In genomic region chr1:154154053-154154452, GRCh38 we compare ENCODE assay signal across 12 cellular contexts. TPM values are rescaled to one million over a fixed set of nuclear protein-coding genes. Genes with fewer than 3 reads are reported as not detected.
DNase-seq lines count a peak whose midpoint lies in the region; ATAC-seq and TF ChIP-seq lines count a peak whose summit lies in the region.
"Had no signal": no experiment of that assay in that cellular context is flagged by ENCODE, and none has a peak within 500 bp of the region (broad histone marks: within the 10 kb centered on the region; RNA-seq: fewer than 3 reads in every experiment).

No MANE protein-coding gene starts in this region.

- CTCF ChIA-PET in CD4-positive, alpha-beta T cell (lab: Charles Lee) = no interaction called here
- CTCF ChIA-PET in WTC11 (lab: Charles Lee) = interaction anchor here (1.0 kb wide), 1 partner anchor 181 kb away, joined by 3 read pairs; no protein-coding TSS in a partner anchor

- no peak for DNase-seq in CD4-positive, alpha-beta T cell
- DNase-seq in WTC11 (ENCODE audit: low spot score) (no peak), epithelial cell of prostate (ENCODE audit: low read depth, low spot score) (no peak), glomerular visceral epithelial cell (ENCODE audit: extremely low spot score) (no peak), RKO (ENCODE audit: low spot score) (no peak), GDM1 (lab: John Stamatoyannopoulos, UW) (no peak), DMS153 (lab: John Stamatoyannopoulos, UW) (no peak)
- DNase-seq: HCEC 1CT, SK-N-SH had no signal

- ATAC-seq in CD4-positive, alpha-beta T cell (ENCODE audit: poor library complexity) = no peak
- ATAC-seq in WTC11 = no peak

- POLR2A ChIA-PET in CD4-positive, alpha-beta T cell (lab: Charles Lee) = no interaction called here
- POLR2A ChIA-PET in WTC11 (lab: Charles Lee) = interaction anchor here (0.6 to 1.5 kb wide), 2 partner anchors 17 to 79 kb away, joined by 3 to 5 read pairs; no protein-coding TSS in a partner anchor

- no peaks in the 10 kb centered on the region for H3K9me3 ChIP-seq in CD4-positive, alpha-beta T cell (ENCODE audit: control insufficient read depth, low read length)
- H3K9me3 ChIP-seq in skeletal muscle tissue (ENCODE audit: control insufficient read depth in 3 of 3, low read length in 3 of 3) = no peaks in the 10 kb centered on the region
- H3K9me3 ChIP-seq: BLaER1 treated with 17β-estradiol and CSF1 and Interleukin-3, amounts not matched to agents 10 nM and 100 nM; prostate gland; SK-N-SH had no signal

- H3K27ac Mint-ChIP-seq in CD4-positive, alpha-beta T cell = peak overlapping the region; percentile 92
- H3K27ac Mint-ChIP-seq in WTC11 = peak overlapping the region; percentile 91

- no peaks in the 10 kb centered on the region for H3K27me3 Mint-ChIP-seq in CD4-positive, alpha-beta T cell
- no peaks in the 10 kb centered on the region for H3K27me3 Mint-ChIP-seq in WTC11 (ENCODE audit: low read depth)

- intact Hi-C loops in CD4-positive, alpha-beta T cell (cut with DNase I, micrococcal nuclease) = no loop called here

- peaks cover 52% of the 10 kb centered on the region for H3K36me3 Mint-ChIP-seq in CD4-positive, alpha-beta T cell (ENCODE audit: low read depth)
- H3K36me3 Mint-ChIP-seq in WTC11 = peaks cover 24% of the 10 kb centered on the region

- H3K4me3 Mint-ChIP-seq in CD4-positive, alpha-beta T cell = no peak overlapping the region
- H3K4me3 Mint-ChIP-seq in WTC11 = no peak overlapping the region

- peaks cover 4 to 9% (median 8%) of the 10 kb centered on the region in 3 donors for H3K4me1 ChIP-seq in skeletal muscle tissue (ENCODE audit: control insufficient read depth in 3 of 3, insufficient read depth in 3 of 3, low read length in 3 of 3)

- peaks cover 0 to 14% (median 0%) of the 10 kb centered on the region in 3 donors for H3K36me3 ChIP-seq in skeletal muscle tissue (ENCODE audit: control insufficient read depth in 3 of 3, insufficient read depth in 3 of 3, low read length in 3 of 3)
- H3K36me3 ChIP-seq: prostate gland had no signal

- peak overlapping the region; percentile 68 for H3K27ac ChIP-seq in CD4-positive, alpha-beta T cell (ENCODE audit: low read depth, low read length)
- H3K27ac ChIP-seq in epithelial cell of prostate = peak overlapping the region; percentile 38
- peak overlapping the region; percentile 80 for H3K27ac ChIP-seq in skeletal muscle tissue (ENCODE audit: low read depth, low read length)
- H3K27ac ChIP-seq: BLaER1 treated with 17β-estradiol and CSF1 and Interleukin-3, amounts not matched to agents 10 nM and 100 nM had no signal

- H3K4me3 ChIP-seq in skeletal muscle tissue (ENCODE audit: low read length in 3 of 3) = no peak overlapping the region
- H3K4me3 ChIP-seq: BLaER1 treated with 17β-estradiol and CSF1 and Interleukin-3, amounts not matched to agents 10 nM and 100 nM; prostate gland had no signal

- no peaks in the 10 kb centered on the region for H3K27me3 ChIP-seq in CD4-positive, alpha-beta T cell (ENCODE audit: control insufficient read depth, insufficient read depth, low read length)
- H3K27me3 ChIP-seq in skeletal muscle tissue (ENCODE audit: control insufficient read depth in 3 of 3, insufficient read depth in 3 of 3, low read length in 3 of 3) = no peaks in the 10 kb centered on the region
- H3K27me3 ChIP-seq: BLaER1 treated with 17β-estradiol and CSF1 and Interleukin-3, amounts not matched to agents 10 nM and 100 nM had no signal

- peaks cover 2% of the 10 kb centered on the region for H3K9me3 Mint-ChIP-seq in CD4-positive, alpha-beta T cell
- no peaks in the 10 kb centered on the region for H3K9me3 Mint-ChIP-seq in WTC11

- H3K4me1 Mint-ChIP-seq in CD4-positive, alpha-beta T cell (ENCODE audit: low read depth) = peaks cover 54% of the 10 kb centered on the region
- peaks cover 19% of the 10 kb centered on the region for H3K4me1 Mint-ChIP-seq in WTC11

- no peak for TF ChIP-seq CTCF in CD4-positive, alpha-beta T cell (IDR thresholded peaks at IDR 0.05)
- TF ChIP-seq CTCF in WTC11 (IDR thresholded peaks at IDR 0.05) = no peak

- H3K9ac ChIP-seq in skeletal muscle tissue (ENCODE audit: low read depth in 1 of 3, low read length in 3 of 3) = no peak overlapping the region
- H3K9ac ChIP-seq: BLaER1 treated with 17β-estradiol and CSF1 and Interleukin-3, amounts not matched to agents 10 nM and 100 nM; SK-N-SH had no signal

TF ChIP-seq in WTC11, 78 proteins besides CTCF, POLR2A, EP300 and RAD21 (continues in another document):
- TF ChIP-seq HMGA2 (CRISPR knock-in tag; IDR thresholded peaks at IDR 0.05) = no peak
- no peak for TF ChIP-seq TEAD1 (CRISPR knock-in tag; IDR thresholded peaks at IDR 0.05)
- TF ChIP-seq PRDM15 (CRISPR knock-in tag; IDR thresholded peaks at IDR 0.05) = no peak
- TF ChIP-seq ERG (CRISPR knock-in tag; IDR thresholded peaks at IDR 0.05) = no peak
- no peak for TF ChIP-seq JAZF1 (CRISPR knock-in tag; IDR thresholded peaks at IDR 0.05)
- no peak for TF ChIP-seq ARID4B (CRISPR knock-in tag; IDR thresholded peaks at IDR 0.05; ENCODE audit: borderline replicate concordance)

RNA-seq across cellular contexts. Expression of gene NUP210L, which starts 0.8 kb away (rescaled TPM):
- under 1 TPM; 0.03 to 0.08 TPM for total RNA-seq in CD4-positive, alpha-beta T cell
- total RNA-seq in WTC11 (2021) = 0.02 to 0.09 TPM in 2 of 3 replicates, not detected in the other
- total RNA-seq in skeletal muscle tissue = under 0.01 TPM

RNA-seq across cellular contexts. Expression of gene TPM3, which starts 37.8 kb away (rescaled TPM):
- 100 to 1,000 TPM; 345 to 357 TPM for total RNA-seq in CD4-positive, alpha-beta T cell
- 496 to 614 TPM (median 504 TPM) in 3 replicates for total RNA-seq in WTC11 (2021)
- 202 TPM for total RNA-seq in skeletal muscle tissue

RNA-seq across cellular contexts. Expression of gene CFAP141, which starts 52.1 kb away (rescaled TPM):
- not detected for total RNA-seq in CD4-positive, alpha-beta T cell
- total RNA-seq in WTC11 (2021) (not detected in 3 replicates), skeletal muscle tissue (not detected)
- total RNA-seq: prostate gland had no signal
